In genomic region chr10:103125323-103126267, GRCh38 we compare ENCODE assay signal across 8 cellular contexts.
A peak's percentile ranks its signal among the peaks of the same experiment; 100 is the strongest.
DNase-seq lines count a peak whose midpoint lies in the region; ATAC-seq and TF ChIP-seq lines count a peak whose summit lies in the region.

No MANE protein-coding gene starts in this region.

- DNase-seq in NCI-H2171 treated with DMSO at 0.1 percent for 48 hours (lab: John Stamatoyannopoulos, UW) (peak; percentile 9), NCI-H2171 (lab: John Stamatoyannopoulos, UW) (no peak), amniotic epithelial cell (ENCODE audit: low read depth) (peak; percentile 82), tibial artery (no peak), DMS 273 treated with DMSO at 0.1 percent for 48 hours (lab: John Stamatoyannopoulos, UW) (no peak), ecto neural progenitor cell (ENCODE audit: low spot score) (no peak)
- no peak for DNase-seq in stimulated activated CD4-positive, alpha-beta T cell treated with anti-CD3 and anti-CD28 coated beads, Interleukin-4, amount 100 ng/mL, for 4 hours

- no peak for TF ChIP-seq CTCF in tibial artery (IDR thresholded peaks at IDR 0.05)

- ATAC-seq in HG03066 (IDR thresholded peaks at IDR 0.05; ENCODE audit: low read depth, unreplicated experiment) = peak; percentile 82

- H3K4me3 ChIP-seq in tibial artery = no peak overlapping the region

- H3K27ac ChIP-seq in tibial artery = peak overlapping the region; percentile 37 to 78

- no peaks in the 10 kb centered on the region for H3K36me3 ChIP-seq in tibial artery

- no peaks in the 10 kb centered on the region for H3K9me3 ChIP-seq in tibial artery

- no peaks in the 10 kb centered on the region for H3K27me3 ChIP-seq in tibial artery

- intact Hi-C loops in tibial artery (cut with DNase I; ENCODE audit: low total_unique reads) = no loop called here

- peaks cover 0 to 71% (median 52%) of the 10 kb centered on the region in 4 donors for H3K4me1 ChIP-seq in tibial artery

Comparison
In these comparisons a context has a peak if more than half of its experiments do, and no peak if none do; other contexts are left out.
1. DNase-seq: peak in NCI-H2171 treated with DMSO at 0.1 percent for 48 hours (single experiment) and amniotic epithelial cell (single experiment); none in NCI-H2171 (single experiment), tibial artery (0 of 2), DMS 273 treated with DMSO at 0.1 percent for 48 hours (single experiment), stimulated activated CD4-positive, alpha-beta T cell treated with anti-CD3 and anti-CD28 coated beads, Interleukin-4, amount 100 ng/mL, for 4 hours (0 of 2) and ecto neural progenitor cell (single experiment).